ENCODE assay signal across 8 cellular contexts in the genomic region with DNA sequence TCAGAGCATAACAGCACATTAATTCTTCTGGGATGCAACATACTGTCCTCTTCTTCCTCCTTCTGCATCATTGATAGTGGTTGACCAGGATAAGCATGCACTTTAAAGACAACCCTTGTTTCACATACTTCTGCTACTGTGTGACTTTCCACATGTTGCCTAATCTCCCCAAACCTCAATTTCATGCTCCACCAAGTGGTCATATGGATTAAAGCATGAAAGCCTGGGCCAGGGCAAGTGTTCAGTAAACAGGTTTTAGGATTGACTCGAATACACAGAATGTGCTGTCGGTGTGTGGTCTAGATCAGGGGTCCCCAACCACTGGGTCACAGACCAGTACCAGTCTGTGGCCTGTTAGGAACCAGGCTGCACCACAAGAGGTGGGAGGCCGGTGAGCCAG. TPM values are rescaled to one million over a fixed set of nuclear protein-coding genes. Genes with fewer than 3 reads are reported as not detected.
DNase-seq lines count a peak whose midpoint lies in the region; ATAC-seq and TF ChIP-seq lines count a peak whose summit lies in the region.

No MANE protein-coding gene starts in this region.

- H3K27ac ChIP-seq in A673 (ENCODE audit: low read depth, low read length, poor library complexity, severe bottlenecking) = no peak overlapping the region
- no peak overlapping the region for H3K27ac ChIP-seq in GM23338 (ENCODE audit: low read depth)
- H3K27ac ChIP-seq in psoas muscle = no peak overlapping the region
- no peak overlapping the region for H3K27ac ChIP-seq in transverse colon

- H2AFZ ChIP-seq in GM23338 = no peak overlapping the region

- H3K4me1 Mint-ChIP-seq in GM23338 = peaks cover 19% of the 10 kb centered on the region

- intact Hi-C loops in A673 (cut with micrococcal nuclease; ENCODE audit: unreplicated experiment) = loop anchor here (1.0 kb wide), 1 partner anchor 336 kb away; no protein-coding TSS in a partner anchor
- intact Hi-C loops in psoas muscle (cut with DNase I) = no loop called here
- intact Hi-C loops in transverse colon (cut with DNase I; ENCODE audit: low total_unique reads) = no loop called here

- H3K4me3 ChIP-seq in A673 (ENCODE audit: low read depth, low read length, poor library complexity, severe bottlenecking) = no peak overlapping the region
- H3K4me3 ChIP-seq in GM23338 = no peak overlapping the region
- no peak overlapping the region for H3K4me3 ChIP-seq in psoas muscle
- H3K4me3 ChIP-seq in transverse colon = no peak overlapping the region

- no peak overlapping the region for H3K27ac Mint-ChIP-seq in GM23338

- 59 to 78% (median 65%) methylated on average over 3 of the region's 3 CpGs for WGBS in psoas muscle, 3 donors
- 83% methylated on average over 3 of the region's 3 CpGs; no CpG with 5 or more reads in 1 of the 2 donors for WGBS in transverse colon (ENCODE audit: low coverage in 1 of 2), 2 donors

- DNase-seq in A673 (ENCODE audit: low spot score) (peak; percentile 61), GM23338 (ENCODE audit: low spot score) (peak; percentile 49), OCI-M1 (lab: John Stamatoyannopoulos, UW) (peak; percentile 70), fibroblast of gingiva (ENCODE audit: low read depth) (peak; percentile 32), psoas muscle (no peak), transverse colon (no peak)

- peak; percentile 52 for ATAC-seq in GM23338
- peak in 3 of 4 donors; percentile 35 to 74 (median 52) for ATAC-seq in psoas muscle
- ATAC-seq in GM19035 (IDR thresholded peaks at IDR 0.05; ENCODE audit: unreplicated experiment) = no peak
- ATAC-seq in HG03342 (IDR thresholded peaks at IDR 0.05; ENCODE audit: unreplicated experiment) = no peak

- no TSS peak for BruUV-seq in A673 (replicated peaks; lab: Mats Ljungman, UMichigan)

- H3K9me3 ChIP-seq in A673 (ENCODE audit: low read depth, low read length, poor library complexity, severe bottlenecking) = no peaks in the 10 kb centered on the region
- H3K9me3 ChIP-seq in psoas muscle = no peaks in the 10 kb centered on the region
- no peaks in the 10 kb centered on the region for H3K9me3 ChIP-seq in transverse colon

- no peaks in the 10 kb centered on the region for H3K9me2 ChIP-seq in GM23338 (ENCODE audit: insufficient read depth)

- no peaks in the 10 kb centered on the region for H3F3A ChIP-seq in GM23338 (replicated peaks; ENCODE audit: low read depth)

- H3K27me3 ChIP-seq in A673 (replicated peaks; ENCODE audit: insufficient read depth, low read depth, low read length, poor library complexity) (no peaks in the 10 kb centered on the region), GM23338 (ENCODE audit: insufficient read depth) (no peaks in the 10 kb centered on the region), psoas muscle (ENCODE audit: insufficient read depth in 3 of 3, low read length in 2 of 3) (no peaks in the 10 kb centered on the region), transverse colon (no peaks in the 10 kb centered on the region)

- no peak overlapping the region for H3K4me2 ChIP-seq in GM23338

- no peaks in the 10 kb centered on the region for H3K36me3 ChIP-seq in A673 (ENCODE audit: insufficient read depth, low read length, poor library complexity, severe bottlenecking)
- no peaks in the 10 kb centered on the region for H3K36me3 ChIP-seq in GM23338 (ENCODE audit: insufficient read depth)
- no peaks in the 10 kb centered on the region for H3K36me3 ChIP-seq in psoas muscle (ENCODE audit: insufficient read depth in 1 of 2, low read depth in 1 of 2)
- no peaks in the 10 kb centered on the region for H3K36me3 ChIP-seq in transverse colon

- no peaks in the 10 kb centered on the region for H4K20me1 ChIP-seq in GM23338 (replicated peaks; ENCODE audit: insufficient read depth)

- peak; percentile 54 for TF ChIP-seq CTCF in A673 (conservative IDR thresholded peaks at IDR 0.05; ENCODE audit: low read depth, low read length)
- TF ChIP-seq CTCF in GM23338 (conservative IDR thresholded peaks at IDR 0.05; ENCODE audit: low read depth in 2 of 2) = peak; percentile 40 to 68
- TF ChIP-seq CTCF in psoas muscle (IDR thresholded peaks at IDR 0.05) = peak; percentile 25
- peak in 1 of 5 experiments; percentile 4 for TF ChIP-seq CTCF in transverse colon (IDR thresholded peaks at IDR 0.05)

- CTCF ChIA-PET in A673 (lab: Charles Lee) = interaction anchor here (0.7 to 2.4 kb wide), 2 partner anchors 38 to 336 kb away, joined by 3 to 13 read pairs; no protein-coding TSS in a partner anchor

- no peak overlapping the region for H3K4me3 Mint-ChIP-seq in GM23338

- no peak for TF ChIP-seq POLR2A in transverse colon (IDR thresholded peaks at IDR 0.05)

- in situ Hi-C loops in transverse colon (cut with MboI; ENCODE audit: low pct_ligation_motif_present in 1 of 4, low pct_unique_long_range_greater_than_20kb in 1 of 4, low sequenced_read_pairs in 3 of 4) = loop anchor here in 3 of 4 donors (25.0 kb wide), 2 partner anchors 340 to 640 kb away; a partner anchor contains a TSS

- H3K4me1 ChIP-seq in A673 (ENCODE audit: insufficient read depth, low read length, poor library complexity, severe bottlenecking) = no peaks in the 10 kb centered on the region
- peaks cover 18% of the 10 kb centered on the region for H3K4me1 ChIP-seq in GM23338 (ENCODE audit: insufficient read depth)
- no peaks in the 10 kb centered on the region for H3K4me1 ChIP-seq in psoas muscle
- H3K4me1 ChIP-seq in transverse colon = no peaks in the 10 kb centered on the region

- H3K27me3 Mint-ChIP-seq in GM23338 (ENCODE audit: insufficient read depth, low read depth, poor library complexity) = peaks cover 2% of the 10 kb centered on the region

- H3K9me3 Mint-ChIP-seq in GM23338 = no peaks in the 10 kb centered on the region

- no peaks in the 10 kb centered on the region for H3K79me2 ChIP-seq in GM23338 (replicated peaks; ENCODE audit: insufficient read depth)

- TF ChIP-seq EP300 in transverse colon (IDR thresholded peaks at IDR 0.05; ENCODE audit: low read depth) = no peak

- H3K36me3 Mint-ChIP-seq in GM23338 (ENCODE audit: low read depth) = peaks cover 3% of the 10 kb centered on the region; the same call in 1 of the 3 replicates

- POLR2A ChIA-PET in A673 (lab: Charles Lee; ENCODE audit: low non-redundant PET) = interaction anchor here (0.6 kb wide), 1 partner anchor 336 kb away, joined by 3 read pairs; no protein-coding TSS in a partner anchor

TF ChIP-seq in GM23338, 12 proteins besides CTCF, POLR2A, EP300 and RAD21 (continues in another document):
- TF ChIP-seq, protein P1, sequence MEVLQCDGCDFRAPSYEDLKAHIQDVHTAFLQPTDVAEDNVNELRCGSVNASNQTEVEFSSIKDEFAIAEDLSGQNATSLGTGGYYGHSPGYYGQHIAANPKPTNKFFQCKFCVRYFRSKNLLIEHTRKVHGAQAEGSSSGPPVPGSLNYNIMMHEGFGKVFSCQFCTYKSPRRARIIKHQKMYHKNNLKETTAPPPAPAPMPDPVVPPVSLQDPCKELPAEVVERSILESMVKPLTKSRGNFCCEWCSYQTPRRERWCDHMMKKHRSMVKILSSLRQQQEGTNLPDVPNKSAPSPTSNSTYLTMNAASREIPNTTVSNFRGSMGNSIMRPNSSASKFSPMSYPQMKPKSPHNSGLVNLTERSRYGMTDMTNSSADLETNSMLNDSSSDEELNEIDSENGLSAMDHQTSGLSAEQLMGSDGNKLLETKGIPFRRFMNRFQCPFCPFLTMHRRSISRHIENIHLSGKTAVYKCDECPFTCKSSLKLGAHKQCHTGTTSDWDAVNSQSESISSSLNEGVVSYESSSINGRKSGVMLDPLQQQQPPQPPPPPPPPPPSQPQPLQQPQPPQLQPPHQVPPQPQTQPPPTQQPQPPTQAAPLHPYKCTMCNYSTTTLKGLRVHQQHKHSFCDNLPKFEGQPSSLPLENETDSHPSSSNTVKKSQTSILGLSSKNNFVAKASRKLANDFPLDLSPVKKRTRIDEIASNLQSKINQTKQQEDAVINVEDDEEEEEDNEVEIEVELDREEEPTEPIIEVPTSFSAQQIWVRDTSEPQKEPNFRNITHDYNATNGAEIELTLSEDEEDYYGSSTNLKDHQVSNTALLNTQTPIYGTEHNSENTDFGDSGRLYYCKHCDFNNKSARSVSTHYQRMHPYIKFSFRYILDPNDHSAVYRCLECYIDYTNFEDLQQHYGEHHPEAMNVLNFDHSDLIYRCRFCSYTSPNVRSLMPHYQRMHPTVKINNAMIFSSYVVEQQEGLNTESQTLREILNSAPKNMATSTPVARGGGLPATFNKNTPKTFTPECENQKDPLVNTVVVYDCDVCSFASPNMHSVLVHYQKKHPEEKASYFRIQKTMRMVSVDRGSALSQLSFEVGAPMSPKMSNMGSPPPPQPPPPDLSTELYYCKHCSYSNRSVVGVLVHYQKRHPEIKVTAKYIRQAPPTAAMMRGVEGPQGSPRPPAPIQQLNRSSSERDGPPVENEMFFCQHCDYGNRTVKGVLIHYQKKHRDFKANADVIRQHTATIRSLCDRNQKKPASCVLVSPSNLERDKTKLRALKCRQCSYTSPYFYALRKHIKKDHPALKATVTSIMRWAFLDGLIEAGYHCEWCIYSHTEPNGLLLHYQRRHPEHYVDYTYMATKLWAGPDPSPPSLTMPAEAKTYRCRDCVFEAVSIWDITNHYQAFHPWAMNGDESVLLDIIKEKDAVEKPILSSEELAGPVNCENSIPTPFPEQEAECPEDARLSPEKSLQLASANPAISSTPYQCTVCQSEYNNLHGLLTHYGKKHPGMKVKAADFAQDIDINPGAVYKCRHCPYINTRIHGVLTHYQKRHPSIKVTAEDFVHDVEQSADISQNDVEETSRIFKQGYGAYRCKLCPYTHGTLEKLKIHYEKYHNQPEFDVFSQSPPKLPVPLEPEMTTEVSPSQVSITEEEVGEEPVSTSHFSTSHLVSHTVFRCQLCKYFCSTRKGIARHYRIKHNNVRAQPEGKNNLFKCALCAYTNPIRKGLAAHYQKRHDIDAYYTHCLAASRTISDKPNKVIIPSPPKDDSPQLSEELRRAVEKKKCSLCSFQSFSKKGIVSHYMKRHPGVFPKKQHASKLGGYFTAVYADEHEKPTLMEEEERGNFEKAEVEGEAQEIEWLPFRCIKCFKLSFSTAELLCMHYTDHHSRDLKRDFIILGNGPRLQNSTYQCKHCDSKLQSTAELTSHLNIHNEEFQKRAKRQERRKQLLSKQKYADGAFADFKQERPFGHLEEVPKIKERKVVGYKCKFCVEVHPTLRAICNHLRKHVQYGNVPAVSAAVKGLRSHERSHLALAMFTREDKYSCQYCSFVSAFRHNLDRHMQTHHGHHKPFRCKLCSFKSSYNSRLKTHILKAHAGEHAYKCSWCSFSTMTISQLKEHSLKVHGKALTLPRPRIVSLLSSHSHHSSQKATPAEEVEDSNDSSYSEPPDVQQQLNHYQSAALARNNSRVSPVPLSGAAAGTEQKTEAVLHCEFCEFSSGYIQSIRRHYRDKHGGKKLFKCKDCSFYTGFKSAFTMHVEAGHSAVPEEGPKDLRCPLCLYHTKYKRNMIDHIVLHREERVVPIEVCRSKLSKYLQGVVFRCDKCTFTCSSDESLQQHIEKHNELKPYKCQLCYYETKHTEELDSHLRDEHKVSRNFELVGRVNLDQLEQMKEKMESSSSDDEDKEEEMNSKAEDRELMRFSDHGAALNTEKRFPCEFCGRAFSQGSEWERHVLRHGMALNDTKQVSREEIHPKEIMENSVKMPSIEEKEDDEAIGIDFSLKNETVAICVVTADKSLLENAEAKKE (CRISPR knock-in tag; IDR thresholded peaks at IDR 0.05) = no peak

RNA-seq across cellular contexts. Expression of a gene that starts 22.5 kb away (rescaled TPM):
- not detected in 2 replicates for total RNA-seq in A673 (2021)
- total RNA-seq in GM23338 (2014; rRNA removed; shearing (Covaris generic)) = not detected in 2 replicates
- polyA plus RNA-seq in GM23338 (2016; fragmentation: Nextera tagmentation; extraction: Ambion mirVana) = not detected in 2 replicates
- total RNA-seq in psoas muscle = not detected
- polyA plus RNA-seq in psoas muscle = not detected
- not detected for total RNA-seq in transverse colon

Comparison
In these comparisons a context has a peak if more than half of its experiments do, and no peak if none do; other contexts are left out.
1. DNase-seq: peak in A673 (single experiment), GM23338 (single experiment), OCI-M1 (single experiment) and fibroblast of gingiva (single experiment); none in psoas muscle (0 of 2) and transverse colon (single experiment).
2. ATAC-seq: peak in GM23338 (single experiment) and psoas muscle (3 of 4); none in GM19035 (single experiment) and HG03342 (single experiment).